11 cellular contexts compared by ENCODE assay signal in genomic region chr14:99579077-99579836, GRCh38. TPM values are rescaled to one million over a fixed set of nuclear protein-coding genes. Genes with fewer than 3 reads are reported as not detected.
DNase-seq lines count a peak whose midpoint lies in the region; ATAC-seq, FAIRE-seq and TF ChIP-seq lines count a peak whose summit lies in the region.
"Had no signal": no experiment of that assay in that cellular context is flagged by ENCODE, and none has a peak within 500 bp of the region (broad histone marks: within the 10 kb centered on the region; RNA-seq: fewer than 3 reads in every experiment).

No MANE protein-coding gene starts in this region.

- H3K79me2 ChIP-seq in HepG2 (ENCODE audit: insufficient read depth, low read length), result peaks cover 90% of the 10 kb centered on the region

- H3K4me3 ChIP-seq in liver (ENCODE audit: low read depth in 1 of 3, low read length in 3 of 3) (no peak overlapping the region), HepG2 (replicated peaks in 1 of 3; ENCODE audit: insufficient read depth in 1 of 3, low read depth in 2 of 3, low read length in 3 of 3) (no peak overlapping the region), esophagus muscularis mucosa (no peak overlapping the region)

- in situ Hi-C loops in HepG2 (cut with HindIII; ENCODE audit: extremely low pct_ligation_motif_present, low pct_unique_long_range_greater_than_20kb), result no loop called here

- no peak overlapping the region for H2AFZ ChIP-seq in HepG2 (ENCODE audit: low read length)

- H3K9me3 ChIP-seq in liver (ENCODE audit: control insufficient read depth in 4 of 4, low read length in 3 of 4) (no peaks in the 10 kb centered on the region), HepG2 (ENCODE audit: low read length) (no peaks in the 10 kb centered on the region), esophagus muscularis mucosa (no peaks in the 10 kb centered on the region)

- TF ChIP-seq RAD21 in liver (IDR thresholded peaks at IDR 0.05) (no peak), HepG2 (CRISPR knock-in tag; IDR thresholded peaks at IDR 0.05) (no peak)

- WGBS in liver, result 77% methylated on average over 11 of the region's 11 CpGs
- 91% methylated on average over 9 of the region's 11 CpGs for WGBS in HepG2 (ENCODE audit: low lambda C conversion rate)
- WGBS in esophagus muscularis mucosa, result 77% methylated on average over 9 of the region's 11 CpGs

- no peaks in the 10 kb centered on the region for H3K36me3 Mint-ChIP-seq in nephron (ENCODE audit: low read depth)
- peaks cover 8% of the 10 kb centered on the region for H3K36me3 Mint-ChIP-seq in endothelial cell (ENCODE audit: low read depth, unreplicated experiment)
- H3K36me3 Mint-ChIP-seq: activated CD4-positive, alpha-beta memory T cell treated with anti-CD3 and anti-CD28 coated beads for 36 hours had no signal

- TF ChIP-seq POLR2A in HepG2 (IDR thresholded peaks at IDR 0.05; ENCODE audit: insufficient read depth in 1 of 2, low read depth in 2 of 2, low read length in 2 of 2), result no peak
- no peak for TF ChIP-seq POLR2A in esophagus muscularis mucosa (IDR thresholded peaks at IDR 0.05; ENCODE audit: low read depth)

- intact Hi-C loops in HepG2 (cut with micrococcal nuclease; ENCODE audit: unreplicated experiment), result no loop called here
- intact Hi-C loops in esophagus muscularis mucosa (cut with DNase I), result no loop called here

- FAIRE-seq in HepG2 (lab: Jason Lieb, UNC), result no peak

- H3K4me1 ChIP-seq in liver (ENCODE audit: control insufficient read depth in 4 of 4, insufficient read depth in 4 of 4, low read length in 3 of 4) (peaks cover 18 to 39% (median 30%) of the 10 kb centered on the region in 4 donors), HepG2 (ENCODE audit: insufficient read depth, low read length) (peaks cover 62% of the 10 kb centered on the region), esophagus muscularis mucosa (peaks cover 70 to 80% (median 78%) of the 10 kb centered on the region in 4 donors)

- H3K9ac ChIP-seq in liver (ENCODE audit: low read depth in 1 of 2, low read length in 2 of 2) (no peak overlapping the region), HepG2 (ENCODE audit: insufficient read depth, low read depth, low read length) (no peak overlapping the region)

- H4K20me1 ChIP-seq in HepG2 (ENCODE audit: insufficient read depth, low read length), result peaks cover 38% of the 10 kb centered on the region

- H3K4me2 ChIP-seq in HepG2 (ENCODE audit: low read depth, low read length), result no peak overlapping the region

- H3K9me3 Mint-ChIP-seq in nephron (no peaks in the 10 kb centered on the region), endothelial cell (ENCODE audit: unreplicated experiment) (no peaks in the 10 kb centered on the region)
- H3K9me3 Mint-ChIP-seq: activated CD4-positive, alpha-beta memory T cell treated with anti-CD3 and anti-CD28 coated beads for 36 hours had no signal

- H3K27me3 Mint-ChIP-seq in nephron (ENCODE audit: low read depth) (peaks cover 8% of the 10 kb centered on the region), endothelial cell (ENCODE audit: unreplicated experiment) (peaks cover 24% of the 10 kb centered on the region)
- H3K27me3 Mint-ChIP-seq: activated CD4-positive, alpha-beta memory T cell treated with anti-CD3 and anti-CD28 coated beads for 36 hours had no signal

- H3K27me3 ChIP-seq in liver (ENCODE audit: control insufficient read depth in 4 of 4, insufficient read depth in 4 of 4, low read length in 3 of 4), result no peaks in the 10 kb centered on the region
- no peaks in the 10 kb centered on the region; a peak in 1 of 5 replicates for H3K27me3 ChIP-seq in HepG2 (ENCODE audit: control insufficient read depth in 1 of 2, insufficient read depth in 2 of 2, low read length in 2 of 2)
- no peaks in the 10 kb centered on the region for H3K27me3 ChIP-seq in esophagus muscularis mucosa

- H3K4me1 Mint-ChIP-seq in nephron (peaks cover 53% of the 10 kb centered on the region), endothelial cell (ENCODE audit: unreplicated experiment) (peaks cover 33% of the 10 kb centered on the region)

- CTCF ChIA-PET in HepG2 (lab: Yijun Ruan, JAX; ENCODE audit: low intra/inter-chr PET ratio, low total read pairs), result no interaction called here

- H3K27ac Mint-ChIP-seq in nephron (peak overlapping the region in 2 of 3 experiments; percentile 66 to 97), endothelial cell (ENCODE audit: unreplicated experiment) (no peak overlapping the region)
- H3K27ac Mint-ChIP-seq: activated CD4-positive, alpha-beta memory T cell treated with anti-CD3 and anti-CD28 coated beads for 36 hours had no signal

- TF ChIP-seq CTCF in liver (IDR thresholded peaks at IDR 0.05; ENCODE audit: low read depth, low read length, missing input control) (no peak), HepG2 (CRISPR knock-in tag; IDR thresholded peaks at IDR 0.05) (no peak), esophagus muscularis mucosa (IDR thresholded peaks at IDR 0.05) (no peak), nephron (IDR thresholded peaks at IDR 0.05; ENCODE audit: unreplicated experiment in 3 of 3) (no peak), endothelial cell (IDR thresholded peaks at IDR 0.05; ENCODE audit: unreplicated experiment) (no peak)

- no TSS peak for BruUV-seq in HepG2 (replicated peaks; lab: Mats Ljungman, UMichigan)

- no peak overlapping the region for H3K27ac ChIP-seq in liver (ENCODE audit: low read depth in 1 of 2, low read length in 2 of 2)
- no peak overlapping the region for H3K27ac ChIP-seq in HepG2 (ENCODE audit: extremely low read length, insufficient read depth, low read length)
- peak overlapping the region; percentile 88 to 90 (median 90) for H3K27ac ChIP-seq in esophagus muscularis mucosa (replicated peaks in 1 of 4)

- ATAC-seq in HepG2 (no peak), GM19397 (IDR thresholded peaks at IDR 0.05; ENCODE audit: unreplicated experiment) (no peak), HG03354 (IDR thresholded peaks at IDR 0.05; ENCODE audit: poor library complexity, severe bottlenecking, unreplicated experiment) (no peak)

- POLR2A ChIA-PET in HepG2 (lab: Yijun Ruan, JAX), result no interaction called here

- DNase-seq in HepG2 (ENCODE audit: low spot score) (no peak), esophagus muscularis mucosa (ENCODE audit: extremely low spot score) (no peak), endothelial cell (ENCODE audit: low spot score) (no peak), DMS153 treated with DMSO at 0.1 percent for 48 hours (lab: John Stamatoyannopoulos, UW; ENCODE audit: unreplicated experiment) (no peak)
- DNase-seq: activated CD4-positive, alpha-beta memory T cell treated with anti-CD3 and anti-CD28 coated beads for 36 hours; amygdala; occipital lobe had no signal

- no peak for TF ChIP-seq EP300 in HepG2 (IDR thresholded peaks at IDR 0.05; ENCODE audit: low read depth in 2 of 2, low read length in 2 of 2)
- TF ChIP-seq EP300 in HepG2 (CRISPR knock-in tag; IDR thresholded peaks at IDR 0.05; ENCODE audit: borderline replicate concordance), result no peak
- no peak for TF ChIP-seq EP300 in esophagus muscularis mucosa (IDR thresholded peaks at IDR 0.05)

- H3K36me3 ChIP-seq in liver (ENCODE audit: control insufficient read depth in 4 of 4, insufficient read depth in 3 of 4, low read depth in 1 of 4, low read length in 3 of 4) (peaks cover 0 to 2% (median 0%) of the 10 kb centered on the region in 4 donors), HepG2 (replicated peaks in 1 of 2; ENCODE audit: control insufficient read depth in 1 of 2, insufficient read depth in 2 of 2, low read length in 2 of 2) (peaks cover 3 to 13% of the 10 kb centered on the region in 2 experiments; a peak in 3 of 5 replicates), esophagus muscularis mucosa (no peaks in the 10 kb centered on the region)

- H3K4me3 Mint-ChIP-seq in nephron, result no peak overlapping the region
- no peak overlapping the region for H3K4me3 Mint-ChIP-seq in endothelial cell (ENCODE audit: unreplicated experiment)
- H3K4me3 Mint-ChIP-seq: activated CD4-positive, alpha-beta memory T cell treated with anti-CD3 and anti-CD28 coated beads for 36 hours had no signal

TF ChIP-seq in liver, 16 proteins besides CTCF, POLR2A, EP300 and RAD21 (continues in another document):
- no peak for TF ChIP-seq NR2F2 (IDR thresholded peaks at IDR 0.05)
- TF ChIP-seq YY1 (IDR thresholded peaks at IDR 0.05), result no peak

TF ChIP-seq in HepG2, 621 proteins besides CTCF, POLR2A, EP300 and RAD21 (continues in another document):
- TF ChIP-seq PHF20 (CRISPR knock-in tag; IDR thresholded peaks at IDR 0.05) (no peak), HMG20A (CRISPR knock-in tag; IDR thresholded peaks at IDR 0.05; ENCODE audit: borderline replicate concordance) (no peak), HNF4A (CRISPR knock-in tag; IDR thresholded peaks at IDR 0.05) (no peak), FLYWCH1 (CRISPR knock-in tag; IDR thresholded peaks at IDR 0.05) (no peak), TSC22D2 (CRISPR knock-in tag; IDR thresholded peaks at IDR 0.05; ENCODE audit: borderline replicate concordance) (no peak), HDAC6 (IDR thresholded peaks at IDR 0.05; ENCODE audit: low read depth, low read length) (no peak)

RNA-seq across cellular contexts. Expression of gene CCDC85C, which starts 24.8 kb away (rescaled TPM):
- 10 to 100 TPM in 1 of 2 donors, 1 to 10 TPM in 1; 7.1 to 12.1 TPM for total RNA-seq in liver
- 10 to 100 TPM in 1 of 2 donors, 1 to 10 TPM in 1; 4.0 to 23.9 TPM for polyA plus RNA-seq in liver
- total RNA-seq in HepG2 (2016; rRNA removed; fragmentation: Illumina TruSeq; extraction: Trizol), result 43.8 and 47.6 TPM in 2 replicates
- total RNA-seq in HepG2 (2016; cell fraction: cytosol; rRNA removed; fragmentation: Illumina TruSeq; extraction: Trizol; ENCODE audit: low read depth), result 4.3 and 4.6 TPM in 2 replicates
- 33.8 and 47.0 TPM in 2 replicates for total RNA-seq in HepG2 (2016; cell fraction: insoluble cytoplasmic fraction; rRNA removed; fragmentation: Illumina TruSeq; extraction: Trizol)
- 30.8 and 30.9 TPM in 2 replicates for total RNA-seq in HepG2 (2016; cell fraction: membrane; rRNA removed; fragmentation: Illumina TruSeq; extraction: Trizol)
- total RNA-seq in HepG2 (2016; cell fraction: nucleus; rRNA removed; fragmentation: Illumina TruSeq; extraction: Trizol), result 23.1 and 29.3 TPM in 2 replicates
- polyA plus RNA-seq in HepG2 (2011; rRNA removed), result 18.8 and 30.3 TPM in 2 replicates
- polyA plus RNA-seq in HepG2 (2011; cell fraction: cytosol; rRNA removed), result 21.2 and 24.0 TPM in 2 replicates
- polyA plus RNA-seq in HepG2 (2011; cell fraction: nucleus; rRNA removed), result 30.3 and 32.6 TPM in 2 replicates
- polyA plus RNA-seq in HepG2 (2012), result 41.6 and 57.3 TPM in 2 replicates
- 4.1 and 4.6 TPM in 2 replicates for polyA plus RNA-seq in HepG2 (2016; cell fraction: cytosol; fragmentation: Illumina TruSeq; extraction: Trizol; ENCODE audit: low read depth)
- 36.1 and 43.0 TPM in 2 replicates for polyA plus RNA-seq in HepG2 (2016; cell fraction: insoluble cytoplasmic fraction; fragmentation: Illumina TruSeq; extraction: Trizol; ENCODE audit: low read depth)
- polyA plus RNA-seq in HepG2 (2016; cell fraction: membrane; fragmentation: Illumina TruSeq; extraction: Trizol; ENCODE audit: low read depth), result 18.9 and 20.2 TPM in 2 replicates
- 40.1 and 40.7 TPM in 2 replicates for polyA plus RNA-seq in HepG2 (2016; cell fraction: nucleus; fragmentation: Illumina TruSeq; extraction: Trizol; ENCODE audit: insufficient read depth, low read depth)
- polyA minus RNA-seq in HepG2 (2011; rRNA and poly(A)+ RNA removed; ENCODE audit: low replicate concordance), result 44.2 and 114 TPM in 2 replicates
- 33.8 and 37.6 TPM in 2 replicates for polyA minus RNA-seq in HepG2 (2011; cell fraction: cytosol; rRNA and poly(A)+ RNA removed)
- polyA minus RNA-seq in HepG2 (2011; cell fraction: nucleus; rRNA and poly(A)+ RNA removed), result 11.8 and 12.0 TPM in 2 replicates
- 10 to 100 TPM; 17.9 to 48.7 (median 30.8) TPM for total RNA-seq in esophagus muscularis mucosa
- total RNA-seq in endothelial cell (ENCODE audit: unreplicated experiment), result 42.1 TPM

Comparison
In these comparisons a context has a peak if more than half of its experiments do, and no peak if none do; other contexts are left out.
1. H3K27ac ChIP-seq: peak in esophagus muscularis mucosa (4 of 4); none in liver (0 of 2) and HepG2 (single experiment).